ENCODE assay signal across 1 cellular context in the genomic region with DNA sequence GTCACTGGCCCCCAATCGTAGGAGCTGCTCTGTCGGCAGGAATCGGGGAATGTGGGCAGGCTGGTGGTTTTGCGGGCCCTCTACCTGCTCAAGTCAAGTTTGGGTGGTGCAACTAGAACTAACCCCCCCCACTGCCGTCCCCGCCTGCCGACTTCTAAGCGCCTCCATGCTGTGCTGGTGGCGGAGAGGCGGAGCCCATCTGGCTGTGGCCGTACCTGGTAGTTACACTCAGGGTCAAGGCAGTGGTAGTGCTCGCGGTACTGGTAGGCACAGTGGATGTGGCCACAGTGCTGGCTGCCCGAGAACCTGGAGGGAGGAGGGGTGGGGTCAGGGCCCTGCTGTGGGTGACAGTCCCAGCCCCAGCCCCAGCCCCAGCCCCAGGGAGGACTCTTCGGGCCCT.
TF ChIP-seq lines count a peak whose summit lies in the region.

No MANE protein-coding gene starts in this region.

TF ChIP-seq in WTC11, 78 proteins besides CTCF, POLR2A, EP300 and RAD21 (continued from another document):
- TF ChIP-seq TEAD4 (CRISPR knock-in tag; IDR thresholded peaks at IDR 0.05) (no peak), TCF7 (CRISPR knock-in tag; IDR thresholded peaks at IDR 0.05; ENCODE audit: low read depth) (no peak), FOXJ3 (CRISPR knock-in tag; IDR thresholded peaks at IDR 0.05; ENCODE audit: borderline replicate concordance) (no peak), SMAD4 (CRISPR knock-in tag; IDR thresholded peaks at IDR 0.05) (no peak)
